ENCODE assay signal across 9 cellular contexts in genomic region chr9:110427497-110428104, GRCh38.
DNase-seq lines count a peak whose midpoint lies in the region; ATAC-seq, FAIRE-seq and TF ChIP-seq lines count a peak whose summit lies in the region.
"Had no signal": no experiment of that assay in that cellular context is flagged by ENCODE, and none has a peak within 500 bp of the region (broad histone marks: within the 10 kb centered on the region; RNA-seq: fewer than 3 reads in every experiment).

No MANE protein-coding gene starts in this region.

- peaks cover 3% of the 10 kb centered on the region; the same call in 1 of the 2 replicates for H4K20me1 ChIP-seq in K562 (replicated peaks; ENCODE audit: control insufficient read depth, insufficient read depth, low read length)
- H4K20me1 ChIP-seq: BLaER1 had no signal

- TF ChIP-seq CTCF in K562 (IDR thresholded peaks at IDR 0.05 in 2 of 3, conservative IDR thresholded peaks at IDR 0.05 in 1 of 3; ENCODE audit: insufficient read depth in 2 of 3, low read depth in 1 of 3, low read length in 3 of 3), result peak; percentile 68 to 80 (median 72)

- WGBS in K562 (ENCODE audit: insufficient coverage, low coverage, missing lambda C conversion rate), result 3% methylated on average over 7 of the region's 7 CpGs
- WGBS in aorta, 2 donors, result 52 to 53% methylated on average over 7 of the region's 7 CpGs

- H2AFZ ChIP-seq in K562 (ENCODE audit: low read depth, low read length), result no peak overlapping the region

- DNase-seq in NCI-H146 (lab: John Stamatoyannopoulos, UW), result peak; percentile 1
- no peak for DNase-seq in NCI-H146 treated with DMSO at 0.1 percent for 48 hours (lab: John Stamatoyannopoulos, UW; ENCODE audit: unreplicated experiment)
- DNase-seq in NCI-H1930 (lab: John Stamatoyannopoulos, UW), result peak; percentile 23 to 45
- DNase-seq in K562 (ENCODE audit: extremely low read depth in 1 of 4, low spot score in 3 of 4), result peak; percentile 22 to 66 (median 36)
- peak; percentile 57 for DNase-seq in left lobe of liver (ENCODE audit: low spot score)
- DNase-seq in aorta, result peak; percentile 54 to 79

- ATAC-seq in GM21786 (IDR thresholded peaks at IDR 0.05; ENCODE audit: unreplicated experiment), result peak; percentile 61
- ATAC-seq in K562, result peak; percentile 91
- peak; percentile 87 for ATAC-seq in left lobe of liver
- no peak for ATAC-seq in aorta (ENCODE audit: low FRiP score)
- ATAC-seq in HG02571 (IDR thresholded peaks at IDR 0.05; ENCODE audit: unreplicated experiment), result no peak

- peak; percentile 79 for FAIRE-seq in K562 (lab: Jason Lieb, UNC)

- H3K36me3 ChIP-seq in K562 (ENCODE audit: control insufficient read depth, insufficient read depth, low read length) (no peaks in the 10 kb centered on the region), aorta (ENCODE audit: control insufficient read depth in 1 of 2, insufficient read depth in 2 of 2, low read length in 1 of 2) (peaks cover 0 to 5% of the 10 kb centered on the region in 2 donors)
- H3K36me3 ChIP-seq: BLaER1 had no signal

- TF ChIP-seq RAD21 in K562 (CRISPR knock-in tag; conservative IDR thresholded peaks at IDR 0.05 in 1 of 2, IDR thresholded peaks at IDR 0.05 in 1 of 2), result peak; percentile 32 to 70

- CTCF ChIA-PET in K562 (lab: Yijun Ruan, JAX; ENCODE audit: low intra/inter-chr PET ratio), result no interaction called here

- no peaks in the 10 kb centered on the region for H3K9me3 ChIP-seq in K562 (replicated peaks; ENCODE audit: control insufficient read depth, insufficient read depth, low read depth, low read length)
- no peaks in the 10 kb centered on the region for H3K9me3 ChIP-seq in aorta (ENCODE audit: control insufficient read depth, low read length)
- H3K9me3 ChIP-seq: BLaER1 had no signal

- no peaks in the 10 kb centered on the region for H3K9me1 ChIP-seq in K562 (ENCODE audit: control insufficient read depth, insufficient read depth, low read length)

- no peak for TF ChIP-seq POLR2A in K562 (conservative IDR thresholded peaks at IDR 0.05)

- intact Hi-C loops in K562 (cut with micrococcal nuclease), result loop anchor here (5.0 to 10.0 kb wide), 3 partner anchors 85 to 243 kb away; no protein-coding TSS in a partner anchor
- intact Hi-C loops in aorta (cut with DNase I), result loop anchor here in 1 of 2 donors (10.0 kb wide), 1 partner anchor 877 kb away; no protein-coding TSS in a partner anchor

- H3K79me2 ChIP-seq in K562 (ENCODE audit: control insufficient read depth, insufficient read depth, low read length), result no peaks in the 10 kb centered on the region

- H3K4me2 ChIP-seq in K562 (ENCODE audit: insufficient read depth, low read length), result no peak overlapping the region
- H3K4me2 ChIP-seq: BLaER1 had no signal

- H3K27ac ChIP-seq in K562 (ENCODE audit: extremely low read depth, low read depth, low read length), result no peak overlapping the region
- no peak overlapping the region for H3K27ac ChIP-seq in aorta (ENCODE audit: low read depth in 1 of 2, low read length in 2 of 2)
- H3K27ac ChIP-seq: BLaER1 had no signal

- H3K27me3 ChIP-seq in K562 (ENCODE audit: control insufficient read depth in 2 of 2, insufficient read depth in 2 of 2, low read length in 2 of 2) (no peaks in the 10 kb centered on the region), aorta (ENCODE audit: control insufficient read depth in 1 of 2, insufficient read depth in 2 of 2, low read length in 1 of 2) (no peaks in the 10 kb centered on the region)
- H3K27me3 ChIP-seq: BLaER1 had no signal

- H3K9ac ChIP-seq in K562 (ENCODE audit: insufficient read depth in 1 of 2, low read depth in 2 of 2, low read length in 2 of 2), result no peak overlapping the region
- H3K9ac ChIP-seq: BLaER1 had no signal

- no peak for TF ChIP-seq EP300 in K562 (IDR thresholded peaks at IDR 0.05; ENCODE audit: low read length)

- in situ Hi-C loops in K562 (cut with MboI), result no loop called here

- H3K4me3 ChIP-seq in K562, result no peak overlapping the region
- H3K4me3 ChIP-seq in aorta (ENCODE audit: low read length in 2 of 2), result no peak overlapping the region
- H3K4me3 ChIP-seq: BLaER1 had no signal

- BruUV-seq in K562 (replicated peaks; lab: Mats Ljungman, UMichigan), result no TSS peak

- POLR2A ChIA-PET in K562 (lab: Yijun Ruan, JAX), result no interaction called here

- H3K4me1 ChIP-seq in K562 (replicated peaks in 1 of 2; ENCODE audit: control insufficient read depth in 2 of 2, insufficient read depth in 2 of 2, low read length in 2 of 2) (peaks cover 0 to 11% of the 10 kb centered on the region in 2 experiments; a peak in 2 of 5 replicates), aorta (ENCODE audit: control insufficient read depth in 1 of 2, insufficient read depth in 2 of 2, low read length in 2 of 2) (no peaks in the 10 kb centered on the region)
- H3K4me1 ChIP-seq: BLaER1 had no signal

TF ChIP-seq in K562, 482 proteins besides CTCF, POLR2A, EP300 and RAD21 (continues in another document):
- TF ChIP-seq SMC3 (conservative IDR thresholded peaks at IDR 0.05; ENCODE audit: insufficient read depth, low read depth, low read length) (0 out of 2 replicates have a peak, but pooled peaks have one; percentile 29), ZNF253 (CRISPR knock-in tag; conservative IDR thresholded peaks at IDR 0.05) (no peak), ZNF280A (IDR thresholded peaks at IDR 0.05; ENCODE audit: low read depth, partially characterized antibody) (no peak), POU5F1 (IDR thresholded peaks at IDR 0.05; ENCODE audit: borderline replicate concordance, low read depth, low read length, partially characterized antibody) (no peak), HLTF (IDR thresholded peaks at IDR 0.05) (no peak), ETV1 (tag; conservative IDR thresholded peaks at IDR 0.05; ENCODE audit: low read depth) (no peak), NFIX (CRISPR knock-in tag; IDR thresholded peaks at IDR 0.05; ENCODE audit: low read depth) (no peak), ZNF217 (CRISPR knock-in tag; IDR thresholded peaks at IDR 0.05) (no peak), THRAP3 (IDR thresholded peaks at IDR 0.05; ENCODE audit: borderline replicate concordance) (no peak), KLF1 (tag; IDR thresholded peaks at IDR 0.05) (no peak), CLOCK (CRISPR knock-in tag; IDR thresholded peaks at IDR 0.05; ENCODE audit: borderline replicate concordance) (no peak), HMGN3 (IDR thresholded peaks at IDR 0.05; ENCODE audit: borderline replicate concordance, extremely low read depth, insufficient read length, low read depth, low read length) (no peak), ZBTB2 (IDR thresholded peaks at IDR 0.05) (no peak), PHB2 (IDR thresholded peaks at IDR 0.05; ENCODE audit: low read depth) (no peak), POLR2AphosphoS2 (IDR thresholded peaks at IDR 0.05; ENCODE audit: low read length) (no peak), PTBP1 (IDR thresholded peaks at IDR 0.05; ENCODE audit: low read depth, low read length) (no peak), ZNF165 (CRISPR knock-in tag; IDR thresholded peaks at IDR 0.05; ENCODE audit: borderline replicate concordance) (no peak), YY1 (IDR thresholded peaks at IDR 0.05; ENCODE audit: borderline replicate concordance in 1 of 3, control insufficient read depth in 1 of 3, extremely low read depth in 1 of 3, insufficient read depth in 3 of 3, insufficient read length in 1 of 3, insufficient replicate concordance in 2 of 3, low read depth in 1 of 3, low read length in 2 of 3) (peak in 1 of 3 experiments; percentile 16), ZFP30 (CRISPR knock-in tag; IDR thresholded peaks at IDR 0.05; ENCODE audit: borderline replicate concordance) (no peak), SRF (CRISPR knock-in tag; IDR thresholded peaks at IDR 0.05) (no peak), ERF (CRISPR knock-in tag; IDR thresholded peaks at IDR 0.05) (no peak)

Comparison
In these comparisons a context has a peak if more than half of its experiments do, and no peak if none do; other contexts are left out.
1. ATAC-seq: peak in GM21786 (single experiment), K562 (single experiment) and left lobe of liver (single experiment); none in aorta (single experiment) and HG02571 (single experiment).